Comparison of ENCODE assay signal across 8 cellular contexts in genomic region chr20:3796477-3797225, GRCh38. TPM values are rescaled to one million over a fixed set of nuclear protein-coding genes. Genes with fewer than 3 reads are reported as not detected.
DNase-seq lines count a peak whose midpoint lies in the region; ATAC-seq, FAIRE-seq and TF ChIP-seq lines count a peak whose summit lies in the region.

No MANE protein-coding gene starts in this region.

- H2AFZ ChIP-seq in K562 (ENCODE audit: low read depth, low read length): peak overlapping the region; percentile 51; the same call in 1 of the 2 replicates
- no peak overlapping the region for H2AFZ ChIP-seq in mesenchymal stem cell (ENCODE audit: low read depth, low read length)

- peak overlapping the region in 1 of 2 experiments; percentile 57 for H3K14ac ChIP-seq in mesenchymal stem cell (ENCODE audit: low read length in 2 of 2)

- H3K79me1 ChIP-seq in mesenchymal stem cell (replicated peaks; ENCODE audit: low read length, poor library complexity, severe bottlenecking): peaks cover 27% of the 10 kb centered on the region

- H4K8ac ChIP-seq in mesenchymal stem cell (ENCODE audit: low read length): no peak overlapping the region

- no TSS peak for BruUV-seq in K562 (replicated peaks; lab: Mats Ljungman, UMichigan)

- H3K9me1 ChIP-seq in K562 (ENCODE audit: control insufficient read depth, insufficient read depth, low read length): no peaks in the 10 kb centered on the region

- peaks cover 27% of the 10 kb centered on the region; the same call in 2 of the 3 replicates for H3K36me3 ChIP-seq in K562 (ENCODE audit: control insufficient read depth, insufficient read depth, low read length)
- peaks cover 29 to 43% of the 10 kb centered on the region in 2 experiments for H3K36me3 ChIP-seq in mesenchymal stem cell (ENCODE audit: control insufficient read depth in 1 of 2, insufficient read depth in 2 of 2, low read depth in 1 of 2, low read length in 2 of 2)

- peak overlapping the region; percentile 61 to 93 for H3K9ac ChIP-seq in K562 (ENCODE audit: insufficient read depth in 1 of 2, low read depth in 2 of 2, low read length in 2 of 2)
- peak overlapping the region; percentile 92 for H3K9ac ChIP-seq in mesenchymal stem cell (ENCODE audit: low read length)

- H3K23ac ChIP-seq in mesenchymal stem cell (ENCODE audit: low read length in 2 of 2): peak overlapping the region in 1 of 2 experiments; percentile 83

- H3K27me3 ChIP-seq in HL-60 (ENCODE audit: insufficient read depth, poor library complexity, severe bottlenecking): no peaks in the 10 kb centered on the region
- H3K27me3 ChIP-seq in K562 (ENCODE audit: control insufficient read depth in 2 of 2, insufficient read depth in 2 of 2, low read length in 2 of 2): no peaks in the 10 kb centered on the region
- no peaks in the 10 kb centered on the region for H3K27me3 ChIP-seq in mesenchymal stem cell (ENCODE audit: control insufficient read depth in 1 of 2, insufficient read depth in 1 of 2, low read length in 2 of 2)

- H3K4me3 ChIP-seq in HL-60 (replicated peaks; ENCODE audit: insufficient read depth, low read length) (peak overlapping the region; percentile 80), K562 (peak overlapping the region; percentile 55), mesenchymal stem cell (ENCODE audit: insufficient read depth in 1 of 2, low read depth in 1 of 2, low read length in 2 of 2) (peak overlapping the region; percentile 73 to 97)

- peak overlapping the region; percentile 53 for H3K27ac ChIP-seq in HL-60 (replicated peaks)
- H3K27ac ChIP-seq in K562 (ENCODE audit: extremely low read depth, low read depth, low read length): peak overlapping the region; percentile 69; the same call in 2 of the 3 replicates
- H3K27ac ChIP-seq in mesenchymal stem cell (ENCODE audit: low read length, poor library complexity, severe bottlenecking): no peak overlapping the region

- no peak overlapping the region for H2AK5ac ChIP-seq in mesenchymal stem cell (ENCODE audit: low read length, severe bottlenecking)

- H3K4ac ChIP-seq in mesenchymal stem cell (ENCODE audit: low read depth in 1 of 2, low read length in 2 of 2): peak overlapping the region; percentile 62 to 91

- peak overlapping the region; percentile 68 to 87 for H3K18ac ChIP-seq in mesenchymal stem cell (ENCODE audit: low read depth in 1 of 2, low read length in 2 of 2)

- no peak for TF ChIP-seq RAD21 in K562 (CRISPR knock-in tag; conservative IDR thresholded peaks at IDR 0.05 in 1 of 2, IDR thresholded peaks at IDR 0.05 in 1 of 2)

- H3K4me2 ChIP-seq in K562 (ENCODE audit: insufficient read depth, low read length) (peak overlapping the region; percentile 80), mesenchymal stem cell (ENCODE audit: low read length, poor library complexity, severe bottlenecking) (peak overlapping the region; percentile 96)

- intact Hi-C loops in K562 (cut with micrococcal nuclease): no loop called here

- H2BK5ac ChIP-seq in mesenchymal stem cell (ENCODE audit: low read depth, low read length, poor library complexity, severe bottlenecking): no peak overlapping the region

- no peak for FAIRE-seq in K562 (lab: Jason Lieb, UNC)
- FAIRE-seq in GM12891 (lab: Jason Lieb, UNC): no peak

- TF ChIP-seq CTCF in HL-60 (IDR thresholded peaks at IDR 0.05; ENCODE audit: insufficient read depth, low read length) (no peak), K562 (IDR thresholded peaks at IDR 0.05 in 2 of 3, conservative IDR thresholded peaks at IDR 0.05 in 1 of 3; ENCODE audit: insufficient read depth in 2 of 3, low read depth in 1 of 3, low read length in 3 of 3) (no peak)

- no peak for DNase-seq in HL-60 (ENCODE audit: low read depth in 1 of 2, low spot score in 1 of 2)
- no peak for DNase-seq in K562 (ENCODE audit: extremely low read depth in 1 of 4, low spot score in 3 of 4)
- DNase-seq in mesenchymal stem cell: no peak
- no peak for DNase-seq in ecto neural progenitor cell (ENCODE audit: low spot score)
- DNase-seq in GM12891 (ENCODE audit: insufficient read length, low spot score): no peak
- DNase-seq in NCI-H69 (lab: John Stamatoyannopoulos, UW): no peak

- H4K91ac ChIP-seq in mesenchymal stem cell (ENCODE audit: low read length): peak overlapping the region; percentile 57

- TF ChIP-seq POLR2A in K562 (conservative IDR thresholded peaks at IDR 0.05) (no peak), GM12891 (IDR thresholded peaks at IDR 0.05; ENCODE audit: low read depth, low read length) (no peak)

- no peak for TF ChIP-seq EP300 in K562 (IDR thresholded peaks at IDR 0.05; ENCODE audit: low read length)

- H2BK12ac ChIP-seq in mesenchymal stem cell (ENCODE audit: low read length in 2 of 2): no peak overlapping the region

- 4% methylated on average over 26 of the region's 33 CpGs for WGBS in K562 (ENCODE audit: insufficient coverage, low coverage, missing lambda C conversion rate)
- WGBS in mesenchymal stem cell: 26% methylated on average over 10 of the region's 33 CpGs

- POLR2A ChIA-PET in K562 (lab: Yijun Ruan, JAX): interaction anchor here (0.6 kb wide), 1 partner anchor 13 kb away, joined by 3 read pairs; no protein-coding TSS in a partner anchor

- H3K9me3 ChIP-seq in K562 (replicated peaks; ENCODE audit: control insufficient read depth, insufficient read depth, low read depth, low read length): no peaks in the 10 kb centered on the region
- H3K9me3 ChIP-seq in mesenchymal stem cell (ENCODE audit: control insufficient read depth, low read length): no peaks in the 10 kb centered on the region

- H2BK15ac ChIP-seq in mesenchymal stem cell (ENCODE audit: low read depth, poor library complexity, severe bottlenecking): peak overlapping the region; percentile 58

- in situ Hi-C loops in K562 (cut with MboI): no loop called here

- peaks cover 12% of the 10 kb centered on the region; the same call in 2 of the 3 replicates for H3K79me2 ChIP-seq in K562 (ENCODE audit: control insufficient read depth, insufficient read depth, low read length)

- CTCF ChIA-PET in K562 (lab: Yijun Ruan, JAX; ENCODE audit: low intra/inter-chr PET ratio): no interaction called here

- peak; percentile 4 for ATAC-seq in GM18519 (IDR thresholded peaks at IDR 0.05; ENCODE audit: low FRiP score, unreplicated experiment)
- peak; percentile 49 for ATAC-seq in K562
- ATAC-seq in HG02678 (IDR thresholded peaks at IDR 0.05; ENCODE audit: unreplicated experiment): no peak

- H3K4me1 ChIP-seq in K562 (replicated peaks in 1 of 2; ENCODE audit: control insufficient read depth in 2 of 2, insufficient read depth in 2 of 2, low read length in 2 of 2): peaks cover 14 to 40% of the 10 kb centered on the region in 2 experiments; a peak in 4 of 5 replicates
- peaks cover 37% of the 10 kb centered on the region for H3K4me1 ChIP-seq in mesenchymal stem cell (ENCODE audit: control insufficient read depth, insufficient read depth, low read depth, low read length)

- no peaks in the 10 kb centered on the region for H4K20me1 ChIP-seq in K562 (replicated peaks; ENCODE audit: control insufficient read depth, insufficient read depth, low read length)

- peak overlapping the region; percentile 76 for H2BK120ac ChIP-seq in mesenchymal stem cell (ENCODE audit: low read depth, low read length)

RNA-seq across cellular contexts. Expression of gene CDC25B, which starts 0.5 kb away (rescaled TPM):
- 36.8 and 73.0 TPM in 2 replicates for total RNA-seq in K562 (2011; cell fraction: chromatin; rRNA removed; ENCODE audit: low replicate concordance)
- total RNA-seq in K562 (2011; cell fraction: nucleolus; rRNA removed): 29.3 and 39.4 TPM in 2 replicates
- total RNA-seq in K562 (2011; cell fraction: nucleoplasm; rRNA removed): 29.4 and 38.9 TPM in 2 replicates
- 11.5 and 16.1 TPM in 2 replicates for total RNA-seq in K562 (2014; rRNA removed)
- total RNA-seq in K562 (2014; rRNA removed; fragmentation: Illumina TruSeq; extraction: Trizol): 5.9 and 7.2 TPM in 2 replicates
- 7.8 and 9.3 TPM in 2 replicates for total RNA-seq in K562 (2015; rRNA removed; fragmentation: Illumina TruSeq; extraction: Trizol)
- total RNA-seq in K562 (2021): 31.4 and 35.7 TPM in 2 replicates
- 9.5 and 25.1 TPM in 2 replicates for polyA plus RNA-seq in K562 (2011; rRNA removed)
- polyA plus RNA-seq in K562 (2011; cell fraction: cytosol; rRNA removed): 23.7 and 24.0 TPM in 2 replicates
- 72.5 and 91.0 TPM in 2 replicates for polyA plus RNA-seq in K562 (2011; cell fraction: nucleus; rRNA removed)
- 30.3 and 35.0 TPM in 2 replicates for polyA plus RNA-seq in K562 (2012)
- polyA plus RNA-seq in K562 (2014; fragmentation: Illumina TruSeq; extraction: Trizol): 25.8 and 30.6 TPM in 2 replicates
- polyA plus RNA-seq in K562 (2014; fragmentation: Nextera tagmentation; extraction: Ambion mirVana): 1 to 10 TPM; 2.3 to 3.1 TPM
- 22.9 and 26.3 TPM in 2 replicates for polyA plus RNA-seq in K562 (2014; rRNA removed)
- polyA minus RNA-seq in K562 (2011; rRNA and poly(A)+ RNA removed): 8.0 and 11.6 TPM in 2 replicates
- 14.5 and 27.7 TPM in 2 replicates for polyA minus RNA-seq in K562 (2011; cell fraction: cytosol; rRNA and poly(A)+ RNA removed)
- polyA minus RNA-seq in K562 (2011; cell fraction: nucleus; rRNA and poly(A)+ RNA removed): 9.7 and 15.1 TPM in 2 replicates
- polyA plus RNA-seq in mesenchymal stem cell (2013, experiment 1 of 2): 97.9 TPM
- polyA plus RNA-seq in mesenchymal stem cell (2013, experiment 2 of 2): 95.2 TPM
- 20.1 TPM for polyA plus RNA-seq in GM12891 (2012; ENCODE audit: low read depth, missing spikeins)

RNA-seq across cellular contexts. Expression of gene CENPB, which starts 10.1 kb away (rescaled TPM):
- total RNA-seq in K562 (2011; cell fraction: chromatin; rRNA removed; ENCODE audit: low replicate concordance): 5.7 and 16.6 TPM in 2 replicates
- 24.5 and 25.4 TPM in 2 replicates for total RNA-seq in K562 (2011; cell fraction: nucleolus; rRNA removed)
- 11.9 and 14.2 TPM in 2 replicates for total RNA-seq in K562 (2011; cell fraction: nucleoplasm; rRNA removed)
- total RNA-seq in K562 (2014; rRNA removed) (59.3 and 78.6 TPM in 2 replicates), K562 (2014; rRNA removed; fragmentation: Illumina TruSeq; extraction: Trizol) (11.4 and 15.0 TPM in 2 replicates), K562 (2015; rRNA removed; fragmentation: Illumina TruSeq; extraction: Trizol) (36.0 and 36.5 TPM in 2 replicates), K562 (2021) (61.7 and 70.8 TPM in 2 replicates)
- polyA plus RNA-seq in K562 (2011; rRNA removed) (12.7 and 14.7 TPM in 2 replicates), K562 (2014; fragmentation: Illumina TruSeq; extraction: Trizol) (24.9 and 30.8 TPM in 2 replicates), K562 (2014; fragmentation: Nextera tagmentation; extraction: Ambion mirVana) (under 1 TPM; 0.17 to 0.20 TPM), K562 (2014; rRNA removed) (26.1 and 28.9 TPM in 2 replicates)
- 17.4 and 30.9 TPM in 2 replicates for polyA plus RNA-seq in K562 (2011; cell fraction: cytosol; rRNA removed)
- polyA plus RNA-seq in K562 (2011; cell fraction: nucleus; rRNA removed): 9.2 and 12.8 TPM in 2 replicates
- 40.5 and 47.1 TPM in 2 replicates for polyA plus RNA-seq in K562 (2012)
- polyA minus RNA-seq in K562 (2011; rRNA and poly(A)+ RNA removed): 26.8 and 27.1 TPM in 2 replicates
- 27.7 and 39.7 TPM in 2 replicates for polyA minus RNA-seq in K562 (2011; cell fraction: cytosol; rRNA and poly(A)+ RNA removed)
- 8.3 and 14.2 TPM in 2 replicates for polyA minus RNA-seq in K562 (2011; cell fraction: nucleus; rRNA and poly(A)+ RNA removed)
- polyA plus RNA-seq in mesenchymal stem cell (2013, experiment 1 of 2): 38.0 TPM
- 38.0 TPM for polyA plus RNA-seq in mesenchymal stem cell (2013, experiment 2 of 2)
- 26.5 TPM for polyA plus RNA-seq in GM12891 (2012; ENCODE audit: low read depth, missing spikeins)

RNA-seq across cellular contexts. Expression of gene SPEF1, which starts 15.4 kb away (rescaled TPM):
- 0.23 TPM in 1 of 2 replicates, not detected in the other for total RNA-seq in K562 (2011; cell fraction: chromatin; rRNA removed; ENCODE audit: low replicate concordance)
- total RNA-seq in K562 (2011; cell fraction: nucleolus; rRNA removed): 0.26 TPM in 1 of 2 replicates, not detected in the other
- total RNA-seq in K562 (2011; cell fraction: nucleoplasm; rRNA removed): not detected in 2 replicates
- not detected in 2 replicates for total RNA-seq in K562 (2014; rRNA removed)
- total RNA-seq in K562 (2014; rRNA removed; fragmentation: Illumina TruSeq; extraction: Trizol): not detected in 2 replicates
- not detected in 2 replicates for total RNA-seq in K562 (2015; rRNA removed; fragmentation: Illumina TruSeq; extraction: Trizol)
- total RNA-seq in K562 (2021): not detected in 2 replicates
- 0.04 TPM in 1 of 2 replicates, not detected in the other for polyA plus RNA-seq in K562 (2011; rRNA removed)
- polyA plus RNA-seq in K562 (2011; cell fraction: cytosol; rRNA removed): 0.06 TPM in 1 of 2 replicates, not detected in the other
- 0.08 and 0.24 TPM in 2 replicates for polyA plus RNA-seq in K562 (2011; cell fraction: nucleus; rRNA removed)
- polyA plus RNA-seq in K562 (2012): 0.04 TPM in 1 of 2 replicates, not detected in the other
- not detected in 2 replicates for polyA plus RNA-seq in K562 (2014; fragmentation: Illumina TruSeq; extraction: Trizol)
- not detected for polyA plus RNA-seq in K562 (2014; fragmentation: Nextera tagmentation; extraction: Ambion mirVana)
- not detected in 2 replicates for polyA plus RNA-seq in K562 (2014; rRNA removed)
- not detected in 2 replicates for polyA minus RNA-seq in K562 (2011; rRNA and poly(A)+ RNA removed)
- polyA minus RNA-seq in K562 (2011; cell fraction: cytosol; rRNA and poly(A)+ RNA removed): not detected in 2 replicates
- 0.27 TPM in 1 of 2 replicates, not detected in the other for polyA minus RNA-seq in K562 (2011; cell fraction: nucleus; rRNA and poly(A)+ RNA removed)
- 0.07 TPM for polyA plus RNA-seq in mesenchymal stem cell (2013, experiment 1 of 2)
- 0.07 TPM for polyA plus RNA-seq in mesenchymal stem cell (2013, experiment 2 of 2)
- 0.05 TPM for polyA plus RNA-seq in GM12891 (2012; ENCODE audit: low read depth, missing spikeins)

RNA-seq across cellular contexts. Expression of gene AP5S1, which starts 23.7 kb away (rescaled TPM):
- 5.9 and 16.6 TPM in 2 replicates for total RNA-seq in K562 (2011; cell fraction: chromatin; rRNA removed; ENCODE audit: low replicate concordance)
- 13.9 and 14.5 TPM in 2 replicates for total RNA-seq in K562 (2011; cell fraction: nucleolus; rRNA removed)
- 11.4 and 14.7 TPM in 2 replicates for total RNA-seq in K562 (2011; cell fraction: nucleoplasm; rRNA removed)
- total RNA-seq in K562 (2014; rRNA removed): 8.8 and 12.4 TPM in 2 replicates
- 2.1 and 2.6 TPM in 2 replicates for total RNA-seq in K562 (2014; rRNA removed; fragmentation: Illumina TruSeq; extraction: Trizol)
- 5.6 and 5.7 TPM in 2 replicates for total RNA-seq in K562 (2015; rRNA removed; fragmentation: Illumina TruSeq; extraction: Trizol)
- total RNA-seq in K562 (2021): 8.4 and 8.5 TPM in 2 replicates
- polyA plus RNA-seq in K562 (2011; rRNA removed): 3.0 and 5.5 TPM in 2 replicates
- polyA plus RNA-seq in K562 (2011; cell fraction: cytosol; rRNA removed): 5.5 and 8.1 TPM in 2 replicates
- 4.9 TPM in 2 replicates for polyA plus RNA-seq in K562 (2011; cell fraction: nucleus; rRNA removed)
- polyA plus RNA-seq in K562 (2012): 7.3 and 8.8 TPM in 2 replicates
- polyA plus RNA-seq in K562 (2014; fragmentation: Illumina TruSeq; extraction: Trizol): 4.4 and 7.7 TPM in 2 replicates
- 1 to 10 TPM; 3.0 to 3.1 TPM for polyA plus RNA-seq in K562 (2014; fragmentation: Nextera tagmentation; extraction: Ambion mirVana)
- polyA plus RNA-seq in K562 (2014; rRNA removed): 4.7 and 4.8 TPM in 2 replicates
- 2.5 and 3.7 TPM in 2 replicates for polyA minus RNA-seq in K562 (2011; rRNA and poly(A)+ RNA removed)
- 6.5 and 8.3 TPM in 2 replicates for polyA minus RNA-seq in K562 (2011; cell fraction: cytosol; rRNA and poly(A)+ RNA removed)
- polyA minus RNA-seq in K562 (2011; cell fraction: nucleus; rRNA and poly(A)+ RNA removed): 4.0 and 4.6 TPM in 2 replicates
- polyA plus RNA-seq in mesenchymal stem cell (2013, experiment 1 of 2): 9.4 TPM
- 9.5 TPM for polyA plus RNA-seq in mesenchymal stem cell (2013, experiment 2 of 2)
- polyA plus RNA-seq in GM12891 (2012; ENCODE audit: low read depth, missing spikeins): 6.9 TPM

RNA-seq across cellular contexts. Expression of gene ADISSP, which starts 29.1 kb away (rescaled TPM):
- 2.9 and 14.4 TPM in 2 replicates for total RNA-seq in K562 (2011; cell fraction: chromatin; rRNA removed; ENCODE audit: low replicate concordance)
- total RNA-seq in K562 (2011; cell fraction: nucleolus; rRNA removed): 19.0 and 21.1 TPM in 2 replicates
- 11.5 and 13.1 TPM in 2 replicates for total RNA-seq in K562 (2011; cell fraction: nucleoplasm; rRNA removed)
- total RNA-seq in K562 (2014; rRNA removed): 65.7 and 101 TPM in 2 replicates
- total RNA-seq in K562 (2014; rRNA removed; fragmentation: Illumina TruSeq; extraction: Trizol): 12.2 and 16.3 TPM in 2 replicates
- 34.5 and 35.8 TPM in 2 replicates for total RNA-seq in K562 (2015; rRNA removed; fragmentation: Illumina TruSeq; extraction: Trizol)
- total RNA-seq in K562 (2021): 70.6 and 79.9 TPM in 2 replicates
- 22.8 and 42.8 TPM in 2 replicates for polyA plus RNA-seq in K562 (2011; rRNA removed)
- 58.3 and 121 TPM in 2 replicates for polyA plus RNA-seq in K562 (2011; cell fraction: cytosol; rRNA removed)
- 36.6 TPM in 2 replicates for polyA plus RNA-seq in K562 (2011; cell fraction: nucleus; rRNA removed)
- 27.7 and 47.5 TPM in 2 replicates for polyA plus RNA-seq in K562 (2012)
- 23.4 and 63.9 TPM in 2 replicates for polyA plus RNA-seq in K562 (2014; fragmentation: Illumina TruSeq; extraction: Trizol)
- polyA plus RNA-seq in K562 (2014; fragmentation: Nextera tagmentation; extraction: Ambion mirVana): 1 to 10 TPM; 1.4 to 4.9 TPM
- 37.2 and 53.4 TPM in 2 replicates for polyA plus RNA-seq in K562 (2014; rRNA removed)
- 11.5 and 16.8 TPM in 2 replicates for polyA minus RNA-seq in K562 (2011; rRNA and poly(A)+ RNA removed)
- polyA minus RNA-seq in K562 (2011; cell fraction: cytosol; rRNA and poly(A)+ RNA removed): 37.8 and 38.8 TPM in 2 replicates
- polyA minus RNA-seq in K562 (2011; cell fraction: nucleus; rRNA and poly(A)+ RNA removed): 6.7 and 13.6 TPM in 2 replicates
- polyA plus RNA-seq in mesenchymal stem cell (2013, experiment 1 of 2): 39.5 TPM
- 36.9 TPM for polyA plus RNA-seq in mesenchymal stem cell (2013, experiment 2 of 2)
- 22.8 TPM for polyA plus RNA-seq in GM12891 (2012; ENCODE audit: low read depth, missing spikeins)
